Comparison of ENCODE assay signal across 8 cellular contexts in the genomic region with DNA sequence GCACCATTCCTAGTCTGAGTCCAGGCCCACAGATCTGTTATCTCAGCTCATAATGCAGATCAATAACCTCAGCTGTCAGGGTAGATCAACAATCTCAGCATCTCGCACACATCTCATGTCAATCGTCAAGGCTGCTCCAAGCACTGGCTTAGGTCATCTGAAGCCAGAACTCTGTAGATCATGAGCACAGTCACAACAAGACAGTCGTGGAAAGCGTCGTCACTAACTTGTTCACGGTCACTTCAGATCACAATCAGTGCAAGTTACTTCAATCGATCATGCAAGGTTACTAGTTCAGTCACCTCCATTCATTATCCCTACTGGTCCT.
A peak's percentile ranks its signal among the peaks of the same experiment; 100 is the strongest.
DNase-seq lines count a peak whose midpoint lies in the region; ATAC-seq and TF ChIP-seq lines count a peak whose summit lies in the region.

No MANE protein-coding gene starts in this region.

- H3K27ac ChIP-seq in OCI-LY3 (ENCODE audit: low read length): peak overlapping the region; percentile 19; the same call in 1 of the 2 replicates
- H3K27ac ChIP-seq in endodermal cell (ENCODE audit: low read depth, low read length): peak overlapping the region; percentile 72

- WGBS in endodermal cell (ENCODE audit: insufficient coverage in 1 of 2, insufficient read length in 1 of 2), 2 experiments: 83 to 86% methylated on average over 7 of the region's 7 CpGs

- H3K27me3 Mint-ChIP-seq in endodermal cell (ENCODE audit: insufficient read depth) (no peaks in the 10 kb centered on the region), osteocyte (ENCODE audit: unreplicated experiment) (no peaks in the 10 kb centered on the region)

- H3K4me2 ChIP-seq in OCI-LY3 (ENCODE audit: low read length): peak overlapping the region; percentile 96

- TF ChIP-seq CTCF in OCI-LY3 (IDR thresholded peaks at IDR 0.05; ENCODE audit: low read depth, low read length) (no peak), endodermal cell (conservative IDR thresholded peaks at IDR 0.05) (no peak), osteocyte (IDR thresholded peaks at IDR 0.05) (no peak)

- peak overlapping the region; percentile 80 for H3K4me3 Mint-ChIP-seq in endodermal cell
- peak overlapping the region; percentile 87 for H3K4me3 Mint-ChIP-seq in osteocyte (ENCODE audit: unreplicated experiment)

- no peaks in the 10 kb centered on the region for H3K9me3 ChIP-seq in OCI-LY3 (ENCODE audit: insufficient read depth, low read length)
- H3K9me3 ChIP-seq in endodermal cell (ENCODE audit: control insufficient read depth, low read length): no peaks in the 10 kb centered on the region

- peaks cover 14% of the 10 kb centered on the region for H3K36me3 ChIP-seq in OCI-LY3 (replicated peaks; ENCODE audit: low read depth, low read length)
- peaks cover 34% of the 10 kb centered on the region for H3K36me3 ChIP-seq in endodermal cell (ENCODE audit: control insufficient read depth, insufficient read depth, low read length)

- ATAC-seq in GM19324 (IDR thresholded peaks at IDR 0.05; ENCODE audit: low FRiP score, unreplicated experiment): peak; percentile 13

- peaks cover 33% of the 10 kb centered on the region for H4K20me1 ChIP-seq in OCI-LY3 (ENCODE audit: insufficient read depth, low read length)

- H3K79me2 ChIP-seq in OCI-LY3 (ENCODE audit: low read length): peaks cover 44% of the 10 kb centered on the region

- DNase-seq in endodermal cell: no peak
- no peak for DNase-seq in osteocyte (ENCODE audit: extremely low spot score, unreplicated experiment)
- DNase-seq in NCI-H524 treated with DMSO at 0.1 percent for 48 hours (lab: John Stamatoyannopoulos, UW): no peak
- DNase-seq in stimulated activated naive CD4-positive, alpha-beta T cell (lab: John Stamatoyannopoulos, UW): no peak
- no peak for DNase-seq in DMS 273 (lab: John Stamatoyannopoulos, UW; ENCODE audit: unreplicated experiment)
- no peak for DNase-seq in KBM-7

- peak overlapping the region; percentile 95 for H2AFZ ChIP-seq in OCI-LY3 (ENCODE audit: low read depth, low read length)

- no peaks in the 10 kb centered on the region for H3K27me3 ChIP-seq in OCI-LY3 (ENCODE audit: low read depth, low read length)
- no peaks in the 10 kb centered on the region for H3K27me3 ChIP-seq in endodermal cell (ENCODE audit: control insufficient read depth, insufficient read depth, low read length, poor library complexity, severe bottlenecking)

- H3K4me1 ChIP-seq in OCI-LY3 (ENCODE audit: low read length) (peaks cover 17% of the 10 kb centered on the region), endodermal cell (ENCODE audit: control insufficient read depth, insufficient read depth, low read length) (peaks cover 7% of the 10 kb centered on the region)

- peak overlapping the region; percentile 98 for H3K4me3 ChIP-seq in OCI-LY3 (ENCODE audit: low read length)
- peak overlapping the region; percentile 36 for H3K4me3 ChIP-seq in endodermal cell (ENCODE audit: low read length)

- H3K36me3 Mint-ChIP-seq in endodermal cell (ENCODE audit: low read depth) (peaks cover 37% of the 10 kb centered on the region), osteocyte (ENCODE audit: unreplicated experiment) (no peaks in the 10 kb centered on the region)

- H3K9me3 Mint-ChIP-seq in endodermal cell: no peaks in the 10 kb centered on the region
- no peaks in the 10 kb centered on the region for H3K9me3 Mint-ChIP-seq in osteocyte (ENCODE audit: unreplicated experiment)

- H3K9ac ChIP-seq in OCI-LY3 (ENCODE audit: low read length) (peak overlapping the region; percentile 82), endodermal cell (ENCODE audit: extremely low read depth, low read length, poor library complexity, severe bottlenecking) (no peak overlapping the region)

- in situ Hi-C loops in KBM-7 (cut with MboI; ENCODE audit: low pct_unique_long_range_greater_than_20kb, low sequenced_read_pairs): no loop called here

- peaks cover 47% of the 10 kb centered on the region for H3K4me1 Mint-ChIP-seq in endodermal cell
- H3K4me1 Mint-ChIP-seq in osteocyte (ENCODE audit: unreplicated experiment): peaks cover 44% of the 10 kb centered on the region

- H3K27ac Mint-ChIP-seq in endodermal cell (peak overlapping the region; percentile 53), osteocyte (ENCODE audit: unreplicated experiment) (peak overlapping the region; percentile 85)
